ENCODE assay signal across 20 cellular contexts in the genomic region with DNA sequence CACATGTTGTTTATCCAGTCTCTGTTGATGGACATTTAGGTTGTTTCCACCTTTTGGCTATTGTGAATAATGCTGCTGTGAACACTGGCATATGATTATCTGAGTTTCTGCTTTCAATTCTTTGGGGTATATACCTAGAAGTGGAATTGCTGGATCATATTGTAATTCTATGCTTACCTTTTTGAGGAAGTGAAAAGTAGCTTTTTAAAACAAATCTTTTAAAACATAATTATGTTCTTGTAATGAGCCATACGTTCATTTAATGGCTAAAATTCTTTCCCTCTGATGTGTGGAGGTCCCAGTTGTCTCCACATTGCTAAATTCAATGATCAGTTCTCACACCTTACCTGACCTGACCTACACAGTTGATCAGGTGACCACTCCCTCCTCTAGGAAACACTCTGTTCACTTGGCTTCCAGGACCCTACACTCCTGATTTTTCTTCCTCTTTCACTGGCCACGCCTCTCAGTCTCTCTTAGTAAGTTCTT. TPM values are rescaled to one million over a fixed set of nuclear protein-coding genes. Genes with fewer than 3 reads are reported as not detected.
DNase-seq lines count a peak whose midpoint lies in the region; ATAC-seq, FAIRE-seq and TF ChIP-seq lines count a peak whose summit lies in the region.
"Had no signal": no experiment of that assay in that cellular context is flagged by ENCODE, and none has a peak within 500 bp of the region (broad histone marks: within the 10 kb centered on the region; RNA-seq: fewer than 3 reads in every experiment).

No MANE protein-coding gene starts in this region.

- H3K27ac ChIP-seq in K562 (ENCODE audit: extremely low read depth, low read depth, low read length) (no peak overlapping the region), upper lobe of right lung (no peak overlapping the region)
- H3K27ac ChIP-seq: adrenal gland, breast epithelium, stomach, transverse colon, WERI-Rb-1 had no signal

- no peaks in the 10 kb centered on the region for H4K20me1 ChIP-seq in K562 (replicated peaks; ENCODE audit: control insufficient read depth, insufficient read depth, low read length)

- H3K9me3 ChIP-seq in K562 (replicated peaks; ENCODE audit: control insufficient read depth, insufficient read depth, low read depth, low read length) (no peaks in the 10 kb centered on the region), upper lobe of right lung (no peaks in the 10 kb centered on the region)
- H3K9me3 ChIP-seq: adrenal gland, breast epithelium, stomach, transverse colon had no signal

- BruUV-seq in K562 (replicated peaks; lab: Mats Ljungman, UMichigan), result no TSS peak

- WGBS in K562 (ENCODE audit: insufficient coverage, low coverage, missing lambda C conversion rate), result 44% methylated on average over 2 of the region's 2 CpGs

- DNase-seq in NB4 (ENCODE audit: low read depth) (peak; percentile 30), K562 (ENCODE audit: extremely low read depth in 1 of 4, low spot score in 3 of 4) (no peak), upper lobe of right lung (no peak), A172 (ENCODE audit: low spot score) (no peak), H54 (ENCODE audit: insufficient read length, low spot score) (no peak)
- DNase-seq: activated effector memory CD4-positive, alpha-beta T cell treated with anti-CD3 and anti-CD28 coated beads, Interleukin-2, amount 50 U/mL, for 16 hours; adrenal gland; cortex of kidney; glutamatergic neuron; H7; midbrain; NCI-H526 treated with DMSO at 0.1 percent for 48 hours; stomach; T-helper 2 cell; transverse colon; WERI-Rb-1 had no signal

- intact Hi-C loops in K562 (cut with micrococcal nuclease) (no loop called here), upper lobe of right lung (cut with DNase I) (no loop called here)

- TF ChIP-seq CTCF in NB4 (IDR thresholded peaks at IDR 0.05; ENCODE audit: low read depth, low read length), result no peak
- TF ChIP-seq CTCF in K562 (IDR thresholded peaks at IDR 0.05 in 2 of 3, conservative IDR thresholded peaks at IDR 0.05 in 1 of 3; ENCODE audit: insufficient read depth in 2 of 3, low read depth in 1 of 3, low read length in 3 of 3), result no peak
- no peak for TF ChIP-seq CTCF in upper lobe of right lung (IDR thresholded peaks at IDR 0.05)

- H3K79me2 ChIP-seq in K562 (ENCODE audit: control insufficient read depth, insufficient read depth, low read length), result no peaks in the 10 kb centered on the region

- no peaks in the 10 kb centered on the region for H3K9me1 ChIP-seq in K562 (ENCODE audit: control insufficient read depth, insufficient read depth, low read length)

- H3K36me3 ChIP-seq in K562 (ENCODE audit: control insufficient read depth, insufficient read depth, low read length) (no peaks in the 10 kb centered on the region), upper lobe of right lung (no peaks in the 10 kb centered on the region)
- H3K36me3 ChIP-seq: adrenal gland, breast epithelium, stomach, transverse colon, WERI-Rb-1 had no signal

- CTCF ChIA-PET in K562 (lab: Yijun Ruan, JAX; ENCODE audit: low intra/inter-chr PET ratio), result no interaction called here

- POLR2A ChIA-PET in K562 (lab: Yijun Ruan, JAX), result interaction anchor here (0.6 to 1.2 kb wide), 3 partner anchors 11 to 601 kb away, joined by 3 to 4 read pairs (median 3); no protein-coding TSS in a partner anchor

- H3K4me2 ChIP-seq in K562 (ENCODE audit: insufficient read depth, low read length), result no peak overlapping the region

- H3K4me1 ChIP-seq in K562 (replicated peaks in 1 of 2; ENCODE audit: control insufficient read depth in 2 of 2, insufficient read depth in 2 of 2, low read length in 2 of 2) (peaks cover 0 to 6% of the 10 kb centered on the region in 2 experiments; a peak in 2 of 5 replicates), upper lobe of right lung (peaks cover 3% of the 10 kb centered on the region)
- H3K4me1 ChIP-seq: breast epithelium had no signal

- H2AFZ ChIP-seq in K562 (ENCODE audit: low read depth, low read length), result no peak overlapping the region

- H3K9ac ChIP-seq in K562 (ENCODE audit: insufficient read depth in 1 of 2, low read depth in 2 of 2, low read length in 2 of 2), result no peak overlapping the region

- no peak for TF ChIP-seq RAD21 in K562 (CRISPR knock-in tag; conservative IDR thresholded peaks at IDR 0.05 in 1 of 2, IDR thresholded peaks at IDR 0.05 in 1 of 2)

- FAIRE-seq in K562 (lab: Jason Lieb, UNC) (no peak), H54 (lab: Jason Lieb, UNC) (no peak)

- peak; percentile 66 for ATAC-seq in GM18868 (IDR thresholded peaks at IDR 0.05; ENCODE audit: unreplicated experiment)
- ATAC-seq in K562, result peak; percentile 61; the same call in 1 of the 3 replicates
- ATAC-seq in upper lobe of right lung, result peak; percentile 63
- no peak for ATAC-seq in GM18867 (IDR thresholded peaks at IDR 0.05; ENCODE audit: unreplicated experiment)
- ATAC-seq: Panc1 had no signal

- H3K4me3 ChIP-seq in NB4 (ENCODE audit: low read depth, low read length) (no peak overlapping the region), K562 (no peak overlapping the region), upper lobe of right lung (no peak overlapping the region)
- H3K4me3 ChIP-seq: adrenal gland, breast epithelium, stomach, transverse colon had no signal

- H3K27me3 ChIP-seq in K562 (ENCODE audit: control insufficient read depth in 2 of 2, insufficient read depth in 2 of 2, low read length in 2 of 2), result no peaks in the 10 kb centered on the region
- H3K27me3 ChIP-seq in upper lobe of right lung, result no peaks in the 10 kb centered on the region
- H3K27me3 ChIP-seq: adrenal gland, breast epithelium, stomach, transverse colon had no signal

- no peak for TF ChIP-seq EP300 in K562 (IDR thresholded peaks at IDR 0.05; ENCODE audit: low read length)

- TF ChIP-seq POLR2A in NB4 (IDR thresholded peaks at IDR 0.05; ENCODE audit: extremely low read depth, insufficient read length) (no peak), K562 (conservative IDR thresholded peaks at IDR 0.05) (no peak), H54 (IDR thresholded peaks at IDR 0.05; ENCODE audit: low read depth, low read length) (no peak)

- in situ Hi-C loops in K562 (cut with MboI), result no loop called here

TF ChIP-seq in K562, 482 proteins besides CTCF, POLR2A, EP300 and RAD21:
- TF ChIP-seq ETS2 (tag; IDR thresholded peaks at IDR 0.05; ENCODE audit: borderline replicate concordance, poor library complexity, severe bottlenecking) (no peak), AFF1 (IDR thresholded peaks at IDR 0.05; ENCODE audit: low read depth in 1 of 2, partially characterized antibody in 2 of 2) (peak in 1 of 2 experiments; percentile 73)

RNA-seq across cellular contexts. Expression of gene SERTAD2, which starts 27.8 kb away (rescaled TPM):
- total RNA-seq in K562 (2011; cell fraction: chromatin; rRNA removed; ENCODE audit: low replicate concordance), result 9.0 and 18.6 TPM in 2 replicates
- 8.2 and 9.5 TPM in 2 replicates for total RNA-seq in K562 (2011; cell fraction: nucleolus; rRNA removed)
- 17.8 and 37.0 TPM in 2 replicates for total RNA-seq in K562 (2011; cell fraction: nucleoplasm; rRNA removed)
- 5.3 and 5.9 TPM in 2 replicates for total RNA-seq in K562 (2014; rRNA removed)
- total RNA-seq in K562 (2014; rRNA removed; fragmentation: Illumina TruSeq; extraction: Trizol), result 5.7 and 6.1 TPM in 2 replicates
- 6.5 and 7.1 TPM in 2 replicates for total RNA-seq in K562 (2015; rRNA removed; fragmentation: Illumina TruSeq; extraction: Trizol)
- 11.3 and 11.6 TPM in 2 replicates for total RNA-seq in K562 (2021)
- polyA plus RNA-seq in K562 (2011; rRNA removed), result 5.9 and 6.6 TPM in 2 replicates
- polyA plus RNA-seq in K562 (2011; cell fraction: cytosol; rRNA removed), result 6.1 and 8.2 TPM in 2 replicates
- 5.4 and 7.0 TPM in 2 replicates for polyA plus RNA-seq in K562 (2011; cell fraction: nucleus; rRNA removed)
- polyA plus RNA-seq in K562 (2012), result 10.7 and 11.1 TPM in 2 replicates
- 9.4 and 12.5 TPM in 2 replicates for polyA plus RNA-seq in K562 (2014; fragmentation: Illumina TruSeq; extraction: Trizol)
- 1 to 10 TPM; 3.0 to 3.4 TPM for polyA plus RNA-seq in K562 (2014; fragmentation: Nextera tagmentation; extraction: Ambion mirVana)
- 6.3 and 7.5 TPM in 2 replicates for polyA plus RNA-seq in K562 (2014; rRNA removed)
- 11.4 and 12.5 TPM in 2 replicates for polyA minus RNA-seq in K562 (2011; rRNA and poly(A)+ RNA removed)
- polyA minus RNA-seq in K562 (2011; cell fraction: cytosol; rRNA and poly(A)+ RNA removed), result 5.9 and 8.6 TPM in 2 replicates
- 7.7 and 10.0 TPM in 2 replicates for polyA minus RNA-seq in K562 (2011; cell fraction: nucleus; rRNA and poly(A)+ RNA removed)
- 20.7 TPM for total RNA-seq in upper lobe of right lung
- 6.4 and 10.3 TPM in 2 replicates for total RNA-seq in A172 (2014; rRNA removed; shearing (Covaris generic))
